16 cellular contexts compared by ENCODE assay signal in the genomic region with DNA sequence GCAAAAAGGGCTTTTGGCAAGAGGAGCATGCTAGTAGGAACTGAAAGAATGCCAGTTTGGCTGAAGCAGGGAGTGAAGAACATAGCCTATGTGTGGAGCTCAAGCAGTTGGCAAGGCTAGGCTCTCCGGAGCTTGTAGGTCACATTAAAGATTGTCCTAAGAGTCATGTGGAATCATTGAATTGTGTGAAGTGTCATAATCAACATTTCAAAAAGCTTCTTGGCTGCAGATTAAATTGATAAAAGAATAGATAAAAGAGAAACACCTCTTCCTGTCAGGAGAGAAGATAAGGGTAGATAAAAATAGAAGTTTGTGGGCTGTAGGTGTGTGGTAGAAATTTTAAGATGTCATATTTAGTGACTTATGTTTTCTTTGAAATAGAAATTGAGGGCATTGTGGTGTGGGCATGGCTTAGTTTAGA. TPM values are rescaled to one million over a fixed set of nuclear protein-coding genes. Genes with fewer than 3 reads are reported as not detected.
DNase-seq lines count a peak whose midpoint lies in the region; ATAC-seq, FAIRE-seq and TF ChIP-seq lines count a peak whose summit lies in the region.
"Had no signal": no experiment of that assay in that cellular context is flagged by ENCODE, and none has a peak within 500 bp of the region (broad histone marks: within the 10 kb centered on the region; RNA-seq: fewer than 3 reads in every experiment).

No MANE protein-coding gene starts in this region.

- CTCF ChIA-PET in K562 (lab: Yijun Ruan, JAX; ENCODE audit: low intra/inter-chr PET ratio) = no interaction called here

- H2AFZ ChIP-seq in K562 (ENCODE audit: low read depth, low read length) = no peak overlapping the region
- H2AFZ ChIP-seq: parathyroid adenoma had no signal

- in situ Hi-C loops in K562 (cut with MboI) = no loop called here

- peaks cover 37% of the 10 kb centered on the region for H3K36me3 Mint-ChIP-seq in activated T-cell treated with anti-CD3 and anti-CD28 coated beads, Interleukin-2, amount 50 U/mL, for 24 hours (ENCODE audit: low read depth)
- peaks cover 0 to 15% (median 5%) of the 10 kb centered on the region in 3 donors for H3K36me3 Mint-ChIP-seq in naive thymus-derived CD8-positive, alpha-beta T cell

- TF ChIP-seq CTCF in K562 (IDR thresholded peaks at IDR 0.05 in 2 of 3, conservative IDR thresholded peaks at IDR 0.05 in 1 of 3; ENCODE audit: insufficient read depth in 2 of 3, low read depth in 1 of 3, low read length in 3 of 3) = no peak
- no peak for TF ChIP-seq CTCF in foreskin fibroblast (IDR thresholded peaks at IDR 0.05; ENCODE audit: low read depth, low read length)
- no peak for TF ChIP-seq CTCF in tibial artery (IDR thresholded peaks at IDR 0.05)

- H3K9me3 ChIP-seq in K562 (replicated peaks; ENCODE audit: control insufficient read depth, insufficient read depth, low read depth, low read length) = no peaks in the 10 kb centered on the region
- H3K9me3 ChIP-seq in tibial artery = no peaks in the 10 kb centered on the region
- H3K9me3 ChIP-seq: ascending aorta had no signal

- no peaks in the 10 kb centered on the region for H3K27me3 Mint-ChIP-seq in activated T-cell treated with anti-CD3 and anti-CD28 coated beads, Interleukin-2, amount 50 U/mL, for 24 hours
- H3K27me3 Mint-ChIP-seq in naive thymus-derived CD8-positive, alpha-beta T cell = no peaks in the 10 kb centered on the region

- BruUV-seq in K562 (replicated peaks; lab: Mats Ljungman, UMichigan) = TSS peak; percentile 3

- no peak for DNase-seq in activated T-cell treated with anti-CD3 and anti-CD28 coated beads, Interleukin-2, amount 50 U/mL, for 24 hours
- no peak for DNase-seq in activated T-cell treated with anti-CD3 and anti-CD28 coated beads for 4 hours
- peak; percentile 73 for DNase-seq in Jurkat, Clone E6-1 (ENCODE audit: low read depth, low spot score)
- DNase-seq in K562 (ENCODE audit: extremely low read depth in 1 of 4, low spot score in 3 of 4) = no peak
- DNase-seq in naive thymus-derived CD8-positive, alpha-beta T cell = peak in 3 of 10 donors; percentile 31 to 59 (median 50)
- DNase-seq in foreskin fibroblast = no peak
- no peak for DNase-seq in stimulated activated CD4-positive, alpha-beta T cell treated with anti-CD3 and anti-CD28 coated beads, Interleukin-4, amount 100 ng/mL, for 4 hours
- DNase-seq in tibial artery = no peak
- DNase-seq: effector memory CD4-positive, alpha-beta T cell; Kasumi-1; NCI-H187; SHP77 had no signal

- no peak for TF ChIP-seq EP300 in K562 (IDR thresholded peaks at IDR 0.05; ENCODE audit: low read length)

- no peak overlapping the region for H3K4me3 Mint-ChIP-seq in activated T-cell treated with anti-CD3 and anti-CD28 coated beads, Interleukin-2, amount 50 U/mL, for 24 hours
- peak overlapping the region in 9 of 10 donors; percentile 1 to 53 (median 45) for H3K4me3 Mint-ChIP-seq in naive thymus-derived CD8-positive, alpha-beta T cell
- H3K4me3 Mint-ChIP-seq: HFFc6 had no signal

- peaks cover 50% of the 10 kb centered on the region for H3K4me1 Mint-ChIP-seq in activated T-cell treated with anti-CD3 and anti-CD28 coated beads, Interleukin-2, amount 50 U/mL, for 24 hours (ENCODE audit: low read depth)
- H3K4me1 Mint-ChIP-seq in naive thymus-derived CD8-positive, alpha-beta T cell = peaks cover 22 to 57% (median 47%) of the 10 kb centered on the region in 4 donors

- peak; percentile 32; the same call in 1 of the 2 replicates for TF ChIP-seq POLR2A in K562 (conservative IDR thresholded peaks at IDR 0.05)

- H3K27me3 ChIP-seq in K562 (ENCODE audit: control insufficient read depth in 2 of 2, insufficient read depth in 2 of 2, low read length in 2 of 2) (no peaks in the 10 kb centered on the region), tibial artery (no peaks in the 10 kb centered on the region)
- H3K27me3 ChIP-seq: ascending aorta had no signal

- H3K9me1 ChIP-seq in K562 (ENCODE audit: control insufficient read depth, insufficient read depth, low read length) = no peaks in the 10 kb centered on the region

- 36% methylated on average over 1 of the region's 1 CpG for WGBS in K562 (ENCODE audit: insufficient coverage, low coverage, missing lambda C conversion rate)

- no peaks in the 10 kb centered on the region for H3K79me2 ChIP-seq in K562 (ENCODE audit: control insufficient read depth, insufficient read depth, low read length)
- H3K79me2 ChIP-seq: parathyroid adenoma had no signal

- no peaks in the 10 kb centered on the region for H4K20me1 ChIP-seq in K562 (replicated peaks; ENCODE audit: control insufficient read depth, insufficient read depth, low read length)

- intact Hi-C loops in K562 (cut with micrococcal nuclease) = no loop called here
- intact Hi-C loops in tibial artery (cut with DNase I; ENCODE audit: low total_unique reads) = no loop called here

- POLR2A ChIA-PET in K562 (lab: Yijun Ruan, JAX) = interaction anchor here (0.5 to 1.1 kb wide), 2 partner anchors 33 to 63 kb away, joined by 3 read pairs; no protein-coding TSS in a partner anchor
- POLR2A ChIA-PET in naive thymus-derived CD8-positive, alpha-beta T cell (lab: Charles Lee) = no interaction called here

- peak overlapping the region; percentile 24 for H3K27ac Mint-ChIP-seq in activated T-cell treated with anti-CD3 and anti-CD28 coated beads, Interleukin-2, amount 50 U/mL, for 24 hours
- H3K27ac Mint-ChIP-seq in naive thymus-derived CD8-positive, alpha-beta T cell = peak overlapping the region in 6 of 10 donors; percentile 0 to 60 (median 10)
- H3K27ac Mint-ChIP-seq: HFFc6 had no signal

- H3K27ac ChIP-seq in K562 (ENCODE audit: extremely low read depth, low read depth, low read length) (no peak overlapping the region), tibial artery (no peak overlapping the region)
- H3K27ac ChIP-seq: ascending aorta, HL-60, parathyroid adenoma had no signal

- H3K9ac ChIP-seq in K562 (ENCODE audit: insufficient read depth in 1 of 2, low read depth in 2 of 2, low read length in 2 of 2) = no peak overlapping the region
- H3K9ac ChIP-seq: parathyroid adenoma had no signal

- H3K36me3 ChIP-seq in K562 (ENCODE audit: control insufficient read depth, insufficient read depth, low read length) (peaks cover 18% of the 10 kb centered on the region; the same call in 1 of the 3 replicates), tibial artery (peaks cover 0 to 10% (median 0%) of the 10 kb centered on the region in 3 donors)
- H3K36me3 ChIP-seq: ascending aorta had no signal

- no peaks in the 10 kb centered on the region for H3K9me3 Mint-ChIP-seq in activated T-cell treated with anti-CD3 and anti-CD28 coated beads, Interleukin-2, amount 50 U/mL, for 24 hours
- no peaks in the 10 kb centered on the region for H3K9me3 Mint-ChIP-seq in naive thymus-derived CD8-positive, alpha-beta T cell
- H3K9me3 Mint-ChIP-seq: HFFc6 had no signal

- H3K4me2 ChIP-seq in K562 (ENCODE audit: insufficient read depth, low read length) = no peak overlapping the region

- no peaks in the 10 kb centered on the region for H3K4me1 ChIP-seq in K562 (replicated peaks in 1 of 2; ENCODE audit: control insufficient read depth in 2 of 2, insufficient read depth in 2 of 2, low read length in 2 of 2)
- peaks cover 0 to 9% (median 4%) of the 10 kb centered on the region in 4 donors for H3K4me1 ChIP-seq in tibial artery
- H3K4me1 ChIP-seq: ascending aorta, parathyroid adenoma had no signal

- no peak for TF ChIP-seq RAD21 in K562 (CRISPR knock-in tag; conservative IDR thresholded peaks at IDR 0.05 in 1 of 2, IDR thresholded peaks at IDR 0.05 in 1 of 2)

- ATAC-seq in K562 = peak; percentile 37; the same call in 2 of the 3 replicates
- ATAC-seq in naive thymus-derived CD8-positive, alpha-beta T cell = peak; percentile 60 to 83

- no peak for FAIRE-seq in K562 (lab: Jason Lieb, UNC)

- H3K4me3 ChIP-seq in Jurkat, Clone E6-1 (ENCODE audit: low read length) = no peak overlapping the region
- no peak overlapping the region for H3K4me3 ChIP-seq in K562
- no peak overlapping the region for H3K4me3 ChIP-seq in foreskin fibroblast (ENCODE audit: low read depth in 1 of 2, low read length in 2 of 2)
- H3K4me3 ChIP-seq in tibial artery = no peak overlapping the region
- H3K4me3 ChIP-seq: ascending aorta had no signal

TF ChIP-seq in K562, 482 proteins besides CTCF, POLR2A, EP300 and RAD21 (continues in another document):
- TF ChIP-seq SUPT5H (IDR thresholded peaks at IDR 0.05) (0 out of 2 replicates have a peak, but pooled peaks have one; percentile 34), NR0B1 (IDR thresholded peaks at IDR 0.05; ENCODE audit: partially characterized antibody) (no peak), MAFG (tag; conservative IDR thresholded peaks at IDR 0.05) (no peak), POLR2B (IDR thresholded peaks at IDR 0.05; ENCODE audit: low read depth, partially characterized antibody) (peak; percentile 22)

RNA-seq across cellular contexts. Expression of gene CPSF6, which starts 36.1 kb away (rescaled TPM):
- 273 TPM for polyA plus RNA-seq in Jurkat, Clone E6-1 (2012; ENCODE audit: insufficient read depth, insufficient read length)
- 73.9 and 190 TPM in 2 replicates for total RNA-seq in K562 (2011; cell fraction: chromatin; rRNA removed; ENCODE audit: low replicate concordance)
- total RNA-seq in K562 (2011; cell fraction: nucleolus; rRNA removed) = 24.8 and 33.4 TPM in 2 replicates
- total RNA-seq in K562 (2011; cell fraction: nucleoplasm; rRNA removed) = 90.5 and 166 TPM in 2 replicates
- total RNA-seq in K562 (2014; rRNA removed) = 77.4 and 101 TPM in 2 replicates
- total RNA-seq in K562 (2014; rRNA removed; fragmentation: Illumina TruSeq; extraction: Trizol) = 77.8 and 93.5 TPM in 2 replicates
- total RNA-seq in K562 (2015; rRNA removed; fragmentation: Illumina TruSeq; extraction: Trizol) = 78.0 and 85.3 TPM in 2 replicates
- 90.3 and 99.9 TPM in 2 replicates for total RNA-seq in K562 (2021)
- 63.8 and 64.8 TPM in 2 replicates for polyA plus RNA-seq in K562 (2011; rRNA removed)
- polyA plus RNA-seq in K562 (2011; cell fraction: cytosol; rRNA removed) = 40.6 and 64.1 TPM in 2 replicates
- polyA plus RNA-seq in K562 (2011; cell fraction: nucleus; rRNA removed) = 99.6 and 126 TPM in 2 replicates
- polyA plus RNA-seq in K562 (2012) = 67.1 and 167 TPM in 2 replicates
- 69.4 and 82.3 TPM in 2 replicates for polyA plus RNA-seq in K562 (2014; fragmentation: Illumina TruSeq; extraction: Trizol)
- polyA plus RNA-seq in K562 (2014; fragmentation: Nextera tagmentation; extraction: Ambion mirVana) = 10 to 100 TPM; 34.3 to 50.4 TPM
- polyA plus RNA-seq in K562 (2014; rRNA removed) = 116 and 129 TPM in 2 replicates
- 109 and 129 TPM in 2 replicates for polyA minus RNA-seq in K562 (2011; rRNA and poly(A)+ RNA removed)
- 44.6 and 65.5 TPM in 2 replicates for polyA minus RNA-seq in K562 (2011; cell fraction: cytosol; rRNA and poly(A)+ RNA removed)
- polyA minus RNA-seq in K562 (2011; cell fraction: nucleus; rRNA and poly(A)+ RNA removed) = 79.0 and 120 TPM in 2 replicates
- 100 to 1,000 TPM; 113 to 114 TPM for total RNA-seq in naive thymus-derived CD8-positive, alpha-beta T cell
- polyA plus RNA-seq in naive thymus-derived CD8-positive, alpha-beta T cell = 10 to 100 TPM; 36.6 to 55.4 (median 46.0) TPM
